In the genomic region with DNA sequence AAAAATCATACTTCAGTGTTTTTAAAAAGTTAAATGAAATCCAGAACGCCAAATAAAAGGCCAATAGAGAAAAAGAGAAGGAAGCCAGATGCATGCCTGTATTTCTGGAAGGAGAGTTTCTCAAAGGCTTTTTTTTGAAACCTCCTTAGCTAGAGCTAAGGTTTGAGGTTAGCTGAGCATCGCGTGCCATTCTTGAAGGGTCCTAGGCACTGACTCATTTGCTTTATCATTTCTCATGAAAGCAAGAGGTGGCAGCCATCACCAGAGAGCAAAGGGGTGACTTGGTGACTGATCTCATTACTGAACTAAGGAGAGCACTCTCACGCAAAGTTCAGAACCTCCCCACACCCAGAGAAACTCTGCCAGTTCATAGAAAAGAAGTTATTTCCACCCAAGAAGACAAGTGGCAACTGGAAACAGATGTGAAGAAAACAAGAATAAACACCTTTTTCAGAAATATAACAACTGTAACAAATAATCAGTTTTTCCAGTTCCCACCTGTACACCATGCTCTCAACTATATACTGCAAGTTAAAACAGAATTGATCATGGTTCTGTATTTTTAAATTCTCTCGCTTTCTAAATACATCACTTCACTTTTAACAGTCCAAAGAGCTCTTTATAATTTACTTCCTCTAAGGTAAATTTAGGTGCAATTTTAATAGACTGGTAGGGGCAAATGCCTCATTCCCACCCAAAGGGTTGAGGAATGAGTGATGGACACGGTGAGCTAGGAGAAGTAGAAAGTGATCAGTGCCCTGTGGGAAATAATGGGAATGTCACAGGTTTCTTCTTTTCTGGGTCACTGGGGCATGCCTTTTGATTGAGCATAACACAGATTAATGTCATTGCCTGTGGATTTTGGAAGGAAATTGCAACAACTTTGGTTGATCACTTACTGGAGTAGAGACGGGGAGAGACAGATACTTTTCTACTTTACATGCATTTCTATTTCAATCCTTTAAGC, we compare ENCODE assay signal across 10 cellular contexts. TPM values are rescaled to one million over a fixed set of nuclear protein-coding genes. Genes with fewer than 3 reads are reported as not detected.
DNase-seq lines count a peak whose midpoint lies in the region; ATAC-seq and TF ChIP-seq lines count a peak whose summit lies in the region.
"Had no signal": no experiment of that assay in that cellular context is flagged by ENCODE, and none has a peak within 500 bp of the region (broad histone marks: within the 10 kb centered on the region; RNA-seq: fewer than 3 reads in every experiment).

No MANE protein-coding gene starts in this region.

- H3K4me3 ChIP-seq in foreskin fibroblast (ENCODE audit: low read depth in 1 of 2, low read length in 2 of 2): no peak overlapping the region
- H3K4me3 ChIP-seq: BLaER1 had no signal

- peaks cover 27% of the 10 kb centered on the region for H3K27me3 Mint-ChIP-seq in mesothelial cell of epicardium (ENCODE audit: low read depth)

- DNase-seq in CD1c-positive myeloid dendritic cell (ENCODE audit: extremely low spot score) (peak; percentile 54), HS-27A (ENCODE audit: low read depth) (peak; percentile 71), activated T-helper 1 cell treated with Interleukin-2 at 50 U/mL for 16 hours (ENCODE audit: low read depth) (peak; percentile 57), mesothelial cell of epicardium (ENCODE audit: low spot score in 2 of 2, unreplicated experiment in 2 of 2) (no peak), NCI-H69 (lab: John Stamatoyannopoulos, UW) (no peak), foreskin fibroblast (no peak)
- DNase-seq in stimulated activated CD4-positive, alpha-beta T cell treated with anti-CD3 and anti-CD28 coated beads, TNF-alpha, amount 100 ng/mL, for 1 hour (ENCODE audit: low read depth in 3 of 3, low spot score in 1 of 3): peak; percentile 28 to 52 (median 29)

- no peaks in the 10 kb centered on the region for H3K4me1 Mint-ChIP-seq in mesothelial cell of epicardium

- no peak overlapping the region for H3K4me3 Mint-ChIP-seq in mesothelial cell of epicardium

- no peak overlapping the region for H3K27ac Mint-ChIP-seq in mesothelial cell of epicardium

- no peaks in the 10 kb centered on the region for H3K9me3 Mint-ChIP-seq in mesothelial cell of epicardium

- H3K36me3 Mint-ChIP-seq in mesothelial cell of epicardium: no peaks in the 10 kb centered on the region

- TF ChIP-seq CTCF in mesothelial cell of epicardium (IDR thresholded peaks at IDR 0.05; ENCODE audit: unreplicated experiment) (no peak), foreskin fibroblast (IDR thresholded peaks at IDR 0.05; ENCODE audit: low read depth, low read length) (no peak)

- ATAC-seq in GM21381 (IDR thresholded peaks at IDR 0.05; ENCODE audit: unreplicated experiment): peak; percentile 73

RNA-seq across cellular contexts. Expression of a gene that starts 24.7 kb away (rescaled TPM):
- not detected in 3 replicates for total RNA-seq in mesothelial cell of epicardium

RNA-seq across cellular contexts. Expression of a gene that starts 33.7 kb away (rescaled TPM):
- 73.6 to 89.0 TPM (median 87.2 TPM) in 3 replicates for total RNA-seq in mesothelial cell of epicardium

RNA-seq across cellular contexts. Expression of a gene that starts 37.0 kb away (rescaled TPM):
- 17.9 to 20.8 TPM (median 18.4 TPM) in 3 replicates for total RNA-seq in mesothelial cell of epicardium

RNA-seq across cellular contexts. Expression of a gene that starts 59.0 kb away (rescaled TPM):
- total RNA-seq in mesothelial cell of epicardium: not detected in 3 replicates
- total RNA-seq: subcutaneous adipose tissue had no signal

Comparison
In these comparisons a context has a peak if more than half of its experiments do, and no peak if none do; other contexts are left out.
1. DNase-seq: peak in CD1c-positive myeloid dendritic cell (single experiment), HS-27A (single experiment), activated T-helper 1 cell treated with Interleukin-2 at 50 U/mL for 16 hours (single experiment) and stimulated activated CD4-positive, alpha-beta T cell treated with anti-CD3 and anti-CD28 coated beads, TNF-alpha, amount 100 ng/mL, for 1 hour (3 of 3); none in mesothelial cell of epicardium (0 of 2), NCI-H69 (single experiment) and foreskin fibroblast (0 of 2).